Comparison of ENCODE assay signal across 8 cellular contexts in genomic region chr2:109613922-109614714, GRCh38. TPM values are rescaled to one million over a fixed set of nuclear protein-coding genes. Genes with fewer than 3 reads are reported as not detected.
DNase-seq lines count a peak whose midpoint lies in the region; ATAC-seq and TF ChIP-seq lines count a peak whose summit lies in the region.

SEPTIN10 (minus strand) TSS chr2:109613966; CDS start chr2:109613827, 139 bp downstream.
SOWAHC (plus strand) TSS chr2:109614364; CDS start chr2:109614490, 126 bp downstream.

- H3K4me2 ChIP-seq in trophoblast cell (ENCODE audit: low read length): peak within 1 kb of the TSS; percentile 71

- peak within 1 kb of the TSS; percentile 93 for H3K9ac ChIP-seq in trophoblast cell (ENCODE audit: low read length)

- no TSS peak for BruUV-seq in Calu3 (replicated peaks; lab: Mats Ljungman, UMichigan)

- H3K27ac Mint-ChIP-seq in Calu3 (ENCODE audit: unreplicated experiment) (peak within 1 kb of the TSS; percentile 92), T-cell (peak within 1 kb of the TSS; percentile 55 to 78)

- CTCF ChIA-PET in Calu3 (lab: Charles Lee): interaction anchor here (0.6 to 2.2 kb wide), 7 partner anchors 16 to 115 kb away, joined by 3 to 5 read pairs (median 3); no protein-coding TSS in a partner anchor
- CTCF ChIA-PET in T-cell (lab: Charles Lee): interaction anchor here in 1 of 2 donors (0.6 kb wide), 1 partner anchor 8 kb away, joined by 9 read pairs; no protein-coding TSS in a partner anchor

- H3K36me3 Mint-ChIP-seq in Calu3 (ENCODE audit: insufficient read depth, unreplicated experiment): peaks cover 47% of the 10 kb centered on the region
- no peaks in the 10 kb centered on the region for H3K36me3 Mint-ChIP-seq in T-cell

- TF ChIP-seq POLR2A in adrenal gland (IDR thresholded peaks at IDR 0.05) (peak; percentile 89 to 92), thyroid gland (IDR thresholded peaks at IDR 0.05) (peak; percentile 91 to 93)

- H3K27me3 ChIP-seq in adrenal gland (no peaks in the 10 kb centered on the region), heart right ventricle (peaks cover 0 to 74% (median 0%) of the 10 kb centered on the region in 7 donors), trophoblast cell (ENCODE audit: insufficient read depth, low read length) (no peaks in the 10 kb centered on the region), thyroid gland (no peaks in the 10 kb centered on the region)

- peak within 1 kb of the TSS; percentile 93 for H2BK5ac ChIP-seq in trophoblast cell (ENCODE audit: low read depth, low read length, poor library complexity)

- H3K27me3 Mint-ChIP-seq in Calu3 (ENCODE audit: unreplicated experiment) (no peaks in the 10 kb centered on the region), T-cell (peaks cover 57 to 66% of the 10 kb centered on the region in 2 donors)

- POLR2A ChIA-PET in T-cell (lab: Charles Lee): no interaction called here

- intact Hi-C loops in Calu3 (cut with micrococcal nuclease; ENCODE audit: unreplicated experiment): loop anchor here (5.0 kb wide), 1 partner anchor 103 kb away; no protein-coding TSS in a partner anchor
- intact Hi-C loops in adrenal gland (cut with DNase I): loop anchor here in 1 of 2 donors (10.0 kb wide), 1 partner anchor 101 kb away; no protein-coding TSS in a partner anchor
- intact Hi-C loops in heart right ventricle (cut with DNase I): loop anchor here in 4 of 10 donors (2.0 to 10.0 kb wide), 6 partner anchors 49 to 81 kb away; no protein-coding TSS in a partner anchor
- intact Hi-C loops in thyroid gland (cut with DNase I): loop anchor here (10.0 kb wide), 1 partner anchor 61 kb away; no protein-coding TSS in a partner anchor

- peaks cover 8% of the 10 kb centered on the region for H3K4me1 Mint-ChIP-seq in Calu3 (ENCODE audit: low read depth, unreplicated experiment)
- H3K4me1 Mint-ChIP-seq in T-cell: peaks cover 7 to 26% (median 21%) of the 10 kb centered on the region in 3 donors

- H2BK120ac ChIP-seq in trophoblast cell (ENCODE audit: insufficient read depth, low read length, poor library complexity): peak within 1 kb of the TSS; percentile 82

- H4K91ac ChIP-seq in trophoblast cell (ENCODE audit: low read depth, low read length): peak within 1 kb of the TSS; percentile 92

- peaks cover 29% of the 10 kb centered on the region for H3K79me1 ChIP-seq in trophoblast cell (ENCODE audit: low read length)

- no peaks in the 10 kb centered on the region for H3K9me3 ChIP-seq in adrenal gland (replicated peaks in 1 of 3)
- H3K9me3 ChIP-seq in heart right ventricle: no peaks in the 10 kb centered on the region
- no peaks in the 10 kb centered on the region for H3K9me3 ChIP-seq in trophoblast cell (ENCODE audit: insufficient read depth, low read depth, low read length)
- H3K9me3 ChIP-seq in thyroid gland: no peaks in the 10 kb centered on the region

- no peaks in the 10 kb centered on the region for H3K9me3 Mint-ChIP-seq in Calu3 (ENCODE audit: low read depth, unreplicated experiment)
- H3K9me3 Mint-ChIP-seq in T-cell: peaks cover 0 to 9% (median 5%) of the 10 kb centered on the region in 3 donors

- H3K23ac ChIP-seq in trophoblast cell (ENCODE audit: low read length): no peak within 1 kb of the TSS

- DNase-seq in Calu3 (peak; percentile 97), LHCN-M2 (ENCODE audit: low read depth) (peak; percentile 98), T-cell (peak; percentile 39 to 79 (median 68)), adrenal gland (peak; percentile 96 to 98 (median 97)), heart right ventricle (peak; percentile 95 to 96), trophoblast cell (peak; percentile 99), thyroid gland (peak; percentile 98)

- H3K18ac ChIP-seq in trophoblast cell (ENCODE audit: low read length): peak within 1 kb of the TSS; percentile 100

- peak within 1 kb of the TSS; percentile 77 for H2AK5ac ChIP-seq in trophoblast cell (ENCODE audit: low read length)

- peaks cover 26% of the 10 kb centered on the region for H3K79me2 ChIP-seq in trophoblast cell (ENCODE audit: control insufficient read depth, insufficient read depth, low read length, poor library complexity)

- peak within 1 kb of the TSS; percentile 91 for H3K14ac ChIP-seq in trophoblast cell (ENCODE audit: low read length)

- peak within 1 kb of the TSS; percentile 77 for H4K8ac ChIP-seq in trophoblast cell (ENCODE audit: low read depth, low read length)

- H3K4me1 ChIP-seq in adrenal gland (replicated peaks in 1 of 2) (peaks cover 0 to 53% of the 10 kb centered on the region in 2 donors), heart right ventricle (peaks cover 0 to 50% (median 32%) of the 10 kb centered on the region in 9 donors), trophoblast cell (ENCODE audit: control insufficient read depth in 1 of 2, insufficient read depth in 2 of 2, low read length in 2 of 2) (peaks cover 3 to 6% of the 10 kb centered on the region in 2 experiments), thyroid gland (peaks cover 14 to 22% of the 10 kb centered on the region in 2 donors)

- WGBS in adrenal gland, 4 donors: 0 to 4% (median 2%) methylated on average over 2 to 104 of the region's 104 CpGs
- WGBS in heart right ventricle, 2 donors: 1% methylated on average over 79 to 104 of the region's 104 CpGs
- WGBS in trophoblast cell (ENCODE audit: extremely low coverage, insufficient coverage, insufficient read length): no CpG with 5 or more reads among the region's 104 CpGs
- WGBS in thyroid gland, 2 donors: 0% methylated on average over 7 to 12 of the region's 104 CpGs

- ATAC-seq in GM21717 (IDR thresholded peaks at IDR 0.05; ENCODE audit: unreplicated experiment) (peak; percentile 75), T-cell (replicated peaks in 1 of 4) (peak; percentile 86 to 93 (median 90)), heart right ventricle (peak; percentile 94 to 99 (median 98))

- H3K4me3 Mint-ChIP-seq in Calu3 (ENCODE audit: low read depth, unreplicated experiment): peak within 1 kb of the TSS; percentile 73
- peak within 1 kb of the TSS; percentile 81 to 86 (median 83) for H3K4me3 Mint-ChIP-seq in T-cell

- H3K27ac ChIP-seq in adrenal gland (peak within 1 kb of the TSS; percentile 84 to 100 (median 98)), heart right ventricle (peak within 1 kb of the TSS; percentile 95 to 99 (median 99)), trophoblast cell (ENCODE audit: low read depth, low read length) (peak within 1 kb of the TSS; percentile 99), thyroid gland (peak within 1 kb of the TSS; percentile 89 to 97 (median 96))

- TF ChIP-seq CTCF in Calu3 (IDR thresholded peaks at IDR 0.05; ENCODE audit: unreplicated experiment) (no peak), adrenal gland (IDR thresholded peaks at IDR 0.05) (peak in 1 of 6 experiments; percentile 20), heart right ventricle (IDR thresholded peaks at IDR 0.05) (peak in 1 of 9 donors; percentile 8), thyroid gland (IDR thresholded peaks at IDR 0.05) (no peak)

- H3K4me3 ChIP-seq in adrenal gland: peak within 1 kb of the TSS; percentile 21 to 97 (median 70)
- peak within 1 kb of the TSS; percentile 53 to 93 (median 77) for H3K4me3 ChIP-seq in heart right ventricle
- peak within 1 kb of the TSS; percentile 89 for H3K4me3 ChIP-seq in trophoblast cell (ENCODE audit: low read depth, low read length)
- H3K4me3 ChIP-seq in thyroid gland (replicated peaks in 1 of 3): peak within 1 kb of the TSS; percentile 48 to 79 (median 70)

- H3K36me3 ChIP-seq in adrenal gland (replicated peaks in 1 of 2): no peaks in the 10 kb centered on the region
- H3K36me3 ChIP-seq in heart right ventricle: no peaks in the 10 kb centered on the region
- H3K36me3 ChIP-seq in trophoblast cell (ENCODE audit: control insufficient read depth in 1 of 2, insufficient read depth in 2 of 2, low read length in 2 of 2): no peaks in the 10 kb centered on the region
- H3K36me3 ChIP-seq in thyroid gland: no peaks in the 10 kb centered on the region

- peak within 1 kb of the TSS; percentile 55 for H4K12ac ChIP-seq in trophoblast cell (ENCODE audit: low read depth, low read length)

- H2AFZ ChIP-seq in trophoblast cell (ENCODE audit: insufficient read depth, low read length, poor library complexity): peak within 1 kb of the TSS; percentile 86

- H2BK12ac ChIP-seq in trophoblast cell (ENCODE audit: low read length): peak within 1 kb of the TSS; percentile 57

- H3K4ac ChIP-seq in trophoblast cell (ENCODE audit: low read depth, low read length): peak within 1 kb of the TSS; percentile 99

RNA-seq across cellular contexts. Expression of gene SEPTIN10, which starts in this region (rescaled TPM):
- total RNA-seq in Calu3 (2022) (64.3 and 72.2 TPM in 2 replicates), LHCN-M2 (2014; rRNA removed) (75.1 and 77.4 TPM in 2 replicates), T-cell (1 to 10 TPM; 2.2 to 3.7 (median 3.3) TPM), adrenal gland (10 to 100 TPM; 32.5 to 91.3 (median 46.2) TPM), heart right ventricle (10 to 100 TPM; 39.8 to 61.0 (median 53.0) TPM), thyroid gland (10 to 100 TPM; 61.7 to 99.3 (median 70.4) TPM)
- polyA plus RNA-seq in LHCN-M2 (2012): 35.3 TPM
- polyA plus RNA-seq in adrenal gland (10 to 100 TPM; 18.1 to 41.5 (median 21.0) TPM), heart right ventricle (10 to 100 TPM; 20.9 to 21.6 TPM)
- 109 and 116 TPM in 2 replicates for polyA plus RNA-seq in trophoblast cell (2013)

RNA-seq across cellular contexts. Expression of gene SOWAHC, which starts in this region (rescaled TPM):
- total RNA-seq in Calu3 (2022) (18.9 and 19.1 TPM in 2 replicates), LHCN-M2 (2014; rRNA removed) (6.4 and 7.3 TPM in 2 replicates), T-cell (1 to 10 TPM in 1 of 5 donors, under 1 TPM in 4; 0.56 to 2.1 (median 0.66) TPM), adrenal gland (10 to 100 TPM in 4 of 8 donors, 1 to 10 TPM in 4; 5.5 to 15.5 (median 9.3) TPM), heart right ventricle (1 to 10 TPM; 1.7 to 3.9 (median 2.1) TPM), thyroid gland (10 to 100 TPM; 13.4 to 18.7 (median 17.0) TPM)
- 2.2 TPM for polyA plus RNA-seq in LHCN-M2 (2012)
- polyA plus RNA-seq in adrenal gland (1 to 10 TPM; 2.2 to 3.8 (median 2.5) TPM), heart right ventricle (1 to 10 TPM; 1.1 to 1.2 TPM)
- polyA plus RNA-seq in trophoblast cell (2013): 28.1 and 29.3 TPM in 2 replicates

Comparison
In these comparisons a context has a peak if more than half of its experiments do, and no peak if none do; other contexts are left out.
1. Peak in every context shown above with its lines: DNase-seq, ATAC-seq, H3K4me3 ChIP-seq and H3K27ac ChIP-seq.
2. RNA of gene SEPTIN10 (total RNA-seq): 75.1 to 77.4 TPM in LHCN-M2, 64.3 to 72.2 TPM in Calu3, 61.7 to 99.3 TPM in thyroid gland, 39.8 to 61.0 TPM in heart right ventricle and 32.5 to 91.3 TPM in adrenal gland; 2.2 to 3.7 TPM in T-cell; every median in the first group is over 4 times any median in the second.